Comparison of ENCODE assay signal across 10 cellular contexts in the genomic region with DNA sequence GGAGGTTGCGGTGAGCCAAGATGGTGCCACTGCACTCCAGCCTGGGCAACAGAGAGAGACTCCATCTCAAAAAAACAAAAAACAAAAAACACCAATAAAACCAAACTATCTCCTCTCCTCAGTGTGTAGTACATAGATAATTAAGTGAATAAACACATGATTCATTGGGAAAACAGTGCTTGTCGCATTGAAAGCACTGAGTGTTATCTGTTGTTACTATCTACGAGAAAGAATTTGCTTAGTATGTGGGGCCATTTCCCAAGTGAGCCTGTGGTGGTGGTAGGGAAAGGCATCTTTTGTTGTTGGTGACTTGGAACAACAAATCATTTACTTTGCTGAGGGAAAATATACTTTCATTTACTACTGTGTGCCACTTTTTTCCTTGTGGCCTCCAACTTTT. TPM values are rescaled to one million over a fixed set of nuclear protein-coding genes. Genes with fewer than 3 reads are reported as not detected.
DNase-seq lines count a peak whose midpoint lies in the region; ATAC-seq and TF ChIP-seq lines count a peak whose summit lies in the region.
"Had no signal": no experiment of that assay in that cellular context is flagged by ENCODE, and none has a peak within 500 bp of the region (broad histone marks: within the 10 kb centered on the region; RNA-seq: fewer than 3 reads in every experiment).

No MANE protein-coding gene starts in this region.

- no peak overlapping the region for H3K27ac Mint-ChIP-seq in activated CD4-positive, alpha-beta T cell treated with anti-CD3 and anti-CD28 coated beads, Interleukin-2, amount 10 ng/mL, durations not matched to agents 24 days and 14 days
- no peak overlapping the region for H3K27ac Mint-ChIP-seq in activated CD4-positive, alpha-beta T cell treated with anti-CD3 and anti-CD28 coated beads for 36 hours
- no peak overlapping the region for H3K27ac Mint-ChIP-seq in activated CD8-positive, alpha-beta T cell treated with anti-CD3 and anti-CD28 coated beads, Interleukin-2, amount 10 ng/mL, durations not matched to agents 7 days and 5 days
- H3K27ac Mint-ChIP-seq: activated CD4-positive, alpha-beta memory T cell treated with anti-CD3 and anti-CD28 coated beads for 36 hours had no signal

- TF ChIP-seq CTCF in fibroblast of the aortic adventitia (IDR thresholded peaks at IDR 0.05; ENCODE audit: insufficient read depth, low read length), result no peak

- POLR2A ChIA-PET in activated CD4-positive, alpha-beta T cell treated with anti-CD3 and anti-CD28 coated beads for 36 hours (lab: Charles Lee), result no interaction called here
- POLR2A ChIA-PET in activated CD8-positive, alpha-beta T cell treated with anti-CD3 and anti-CD28 coated beads, Interleukin-2, amount 10 ng/mL, durations not matched to agents 7 days and 5 days (lab: Charles Lee), result no interaction called here

- peaks cover 2% of the 10 kb centered on the region for H3K4me1 Mint-ChIP-seq in activated CD4-positive, alpha-beta T cell treated with anti-CD3 and anti-CD28 coated beads, Interleukin-2, amount 10 ng/mL, durations not matched to agents 24 days and 14 days
- H3K4me1 Mint-ChIP-seq in activated CD4-positive, alpha-beta T cell treated with anti-CD3 and anti-CD28 coated beads for 36 hours, result peaks cover 13% of the 10 kb centered on the region
- H3K4me1 Mint-ChIP-seq in activated CD8-positive, alpha-beta T cell treated with anti-CD3 and anti-CD28 coated beads, Interleukin-2, amount 10 ng/mL, durations not matched to agents 7 days and 5 days (ENCODE audit: low read depth), result no peaks in the 10 kb centered on the region

- CTCF ChIA-PET in activated CD4-positive, alpha-beta T cell treated with anti-CD3 and anti-CD28 coated beads for 36 hours (lab: Charles Lee), result no interaction called here
- CTCF ChIA-PET in activated CD8-positive, alpha-beta T cell treated with anti-CD3 and anti-CD28 coated beads, Interleukin-2, amount 10 ng/mL, durations not matched to agents 7 days and 5 days (lab: Charles Lee), result no interaction called here

- H3K4me3 ChIP-seq in fibroblast of the aortic adventitia (ENCODE audit: low read depth, low read length) (no peak overlapping the region), urinary bladder (ENCODE audit: low read depth, low read length) (no peak overlapping the region)
- H3K4me3 ChIP-seq: spleen had no signal

- 85% methylated on average over 3 of the region's 3 CpGs for WGBS in urinary bladder

- no peaks in the 10 kb centered on the region for H3K4me1 ChIP-seq in urinary bladder (ENCODE audit: insufficient read depth)

- intact Hi-C loops in activated CD4-positive, alpha-beta T cell treated with anti-CD3 and anti-CD28 coated beads, Interleukin-2, amount 10 ng/mL, durations not matched to agents 24 days and 14 days (cut with micrococcal nuclease), result no loop called here
- intact Hi-C loops in activated CD4-positive, alpha-beta T cell treated with anti-CD3 and anti-CD28 coated beads for 36 hours (cut with DNase I, micrococcal nuclease), result no loop called here

- peaks cover 32% of the 10 kb centered on the region for H3K36me3 Mint-ChIP-seq in activated CD4-positive, alpha-beta T cell treated with anti-CD3 and anti-CD28 coated beads, Interleukin-2, amount 10 ng/mL, durations not matched to agents 24 days and 14 days (ENCODE audit: low read depth)
- peaks cover 26% of the 10 kb centered on the region for H3K36me3 Mint-ChIP-seq in activated CD4-positive, alpha-beta T cell treated with anti-CD3 and anti-CD28 coated beads for 36 hours (ENCODE audit: low read depth)
- peaks cover 34% of the 10 kb centered on the region for H3K36me3 Mint-ChIP-seq in activated CD8-positive, alpha-beta T cell treated with anti-CD3 and anti-CD28 coated beads, Interleukin-2, amount 10 ng/mL, durations not matched to agents 7 days and 5 days (ENCODE audit: low read depth)

- no peak overlapping the region for H3K4me3 Mint-ChIP-seq in activated CD4-positive, alpha-beta T cell treated with anti-CD3 and anti-CD28 coated beads, Interleukin-2, amount 10 ng/mL, durations not matched to agents 24 days and 14 days
- H3K4me3 Mint-ChIP-seq in activated CD4-positive, alpha-beta T cell treated with anti-CD3 and anti-CD28 coated beads for 36 hours, result no peak overlapping the region
- H3K4me3 Mint-ChIP-seq in activated CD8-positive, alpha-beta T cell treated with anti-CD3 and anti-CD28 coated beads, Interleukin-2, amount 10 ng/mL, durations not matched to agents 7 days and 5 days, result no peak overlapping the region
- H3K4me3 Mint-ChIP-seq: activated CD4-positive, alpha-beta memory T cell treated with anti-CD3 and anti-CD28 coated beads for 36 hours had no signal

- ATAC-seq in activated CD4-positive, alpha-beta T cell treated with anti-CD3 and anti-CD28 coated beads for 36 hours, result no peak
- ATAC-seq in SK-N-SH treated with all-trans-retinoic acid at 6 μM for 48 hours, result peak; percentile 66
- ATAC-seq in activated CD8-positive, alpha-beta T cell treated with anti-CD3 and anti-CD28 coated beads, Interleukin-2, amount 10 ng/mL, durations not matched to agents 7 days and 5 days, result no peak

- H3K27me3 Mint-ChIP-seq in activated CD4-positive, alpha-beta T cell treated with anti-CD3 and anti-CD28 coated beads, Interleukin-2, amount 10 ng/mL, durations not matched to agents 24 days and 14 days, result no peaks in the 10 kb centered on the region
- H3K27me3 Mint-ChIP-seq in activated CD4-positive, alpha-beta T cell treated with anti-CD3 and anti-CD28 coated beads for 36 hours, result no peaks in the 10 kb centered on the region
- no peaks in the 10 kb centered on the region for H3K27me3 Mint-ChIP-seq in activated CD8-positive, alpha-beta T cell treated with anti-CD3 and anti-CD28 coated beads, Interleukin-2, amount 10 ng/mL, durations not matched to agents 7 days and 5 days (ENCODE audit: low read depth)
- H3K27me3 Mint-ChIP-seq: activated CD4-positive, alpha-beta memory T cell treated with anti-CD3 and anti-CD28 coated beads for 36 hours had no signal

- peak overlapping the region; percentile 23 for H3K27ac ChIP-seq in urinary bladder (ENCODE audit: low read depth)
- H3K27ac ChIP-seq: spleen had no signal

- peak; percentile 52 for DNase-seq in activated CD4-positive, alpha-beta T cell treated with anti-CD3 and anti-CD28 coated beads, Interleukin-2, amount 10 ng/mL, durations not matched to agents 24 days and 14 days
- no peak for DNase-seq in activated CD4-positive, alpha-beta T cell treated with anti-CD3 and anti-CD28 coated beads for 36 hours
- DNase-seq in fibroblast of the aortic adventitia (ENCODE audit: low read depth), result peak; percentile 20
- DNase-seq in SHP77 (lab: John Stamatoyannopoulos, UW), result no peak
- no peak for DNase-seq in T-helper 9 cell
- DNase-seq in activated CD8-positive, alpha-beta T cell treated with anti-CD3 and anti-CD28 coated beads, Interleukin-2, amount 10 ng/mL, durations not matched to agents 7 days and 5 days, result no peak
- DNase-seq: activated CD4-positive, alpha-beta memory T cell treated with anti-CD3 and anti-CD28 coated beads for 36 hours; spleen had no signal

- peaks cover 2% of the 10 kb centered on the region for H3K36me3 ChIP-seq in urinary bladder (ENCODE audit: insufficient read depth)

- no peaks in the 10 kb centered on the region for H3K9me3 Mint-ChIP-seq in activated CD4-positive, alpha-beta T cell treated with anti-CD3 and anti-CD28 coated beads, Interleukin-2, amount 10 ng/mL, durations not matched to agents 24 days and 14 days
- no peaks in the 10 kb centered on the region for H3K9me3 Mint-ChIP-seq in activated CD4-positive, alpha-beta T cell treated with anti-CD3 and anti-CD28 coated beads for 36 hours (ENCODE audit: low read depth)
- no peaks in the 10 kb centered on the region for H3K9me3 Mint-ChIP-seq in activated CD8-positive, alpha-beta T cell treated with anti-CD3 and anti-CD28 coated beads, Interleukin-2, amount 10 ng/mL, durations not matched to agents 7 days and 5 days (ENCODE audit: insufficient read depth)
- H3K9me3 Mint-ChIP-seq: activated CD4-positive, alpha-beta memory T cell treated with anti-CD3 and anti-CD28 coated beads for 36 hours had no signal

TF ChIP-seq in SK-N-SH treated with all-trans-retinoic acid at 6 μM for 48 hours, 23 proteins besides CTCF, POLR2A, EP300 and RAD21:
- TF ChIP-seq ISL1 (CRISPR knock-in tag; IDR thresholded peaks at IDR 0.05) (peak; percentile 34; the same call in 1 of the 2 replicates), SNAI2 (CRISPR knock-in tag; IDR thresholded peaks at IDR 0.05) (no peak)

RNA-seq across cellular contexts. Expression of gene RSBN1L, which starts 42.6 kb away (rescaled TPM):
- 26.3 and 31.3 TPM in 2 replicates for total RNA-seq in activated CD4-positive, alpha-beta T cell treated with anti-CD3 and anti-CD28 coated beads, Interleukin-2, amount 10 ng/mL, durations not matched to agents 24 days and 14 days
- 10 to 100 TPM; 21.0 to 26.3 TPM for total RNA-seq in activated CD4-positive, alpha-beta T cell treated with anti-CD3 and anti-CD28 coated beads for 36 hours
- total RNA-seq in fibroblast of the aortic adventitia (ENCODE audit: low replicate concordance) (17.0 and 36.1 TPM in 2 replicates), urinary bladder (58.4 TPM)
- 13.0 TPM for polyA plus RNA-seq in urinary bladder
- 10 to 100 TPM; 24.5 to 27.4 TPM for total RNA-seq in activated CD8-positive, alpha-beta T cell treated with anti-CD3 and anti-CD28 coated beads, Interleukin-2, amount 10 ng/mL, durations not matched to agents 7 days and 5 days

RNA-seq across cellular contexts. Expression of gene TMEM60, which starts 59.4 kb away (rescaled TPM):
- total RNA-seq in activated CD4-positive, alpha-beta T cell treated with anti-CD3 and anti-CD28 coated beads, Interleukin-2, amount 10 ng/mL, durations not matched to agents 24 days and 14 days, result 9.7 and 10.3 TPM in 2 replicates
- total RNA-seq in activated CD4-positive, alpha-beta T cell treated with anti-CD3 and anti-CD28 coated beads for 36 hours, result 10 to 100 TPM in 1 of 2 experiments, 1 to 10 TPM in 1; 7.9 to 10.1 TPM
- total RNA-seq in fibroblast of the aortic adventitia (ENCODE audit: low replicate concordance), result 11.0 and 29.6 TPM in 2 replicates
- total RNA-seq in urinary bladder, result 23.2 TPM
- polyA plus RNA-seq in urinary bladder, result 16.1 TPM
- 10 to 100 TPM; 14.1 to 14.8 TPM for total RNA-seq in activated CD8-positive, alpha-beta T cell treated with anti-CD3 and anti-CD28 coated beads, Interleukin-2, amount 10 ng/mL, durations not matched to agents 7 days and 5 days

RNA-seq across cellular contexts. Expression of gene PHTF2, which starts 59.7 kb away (rescaled TPM):
- total RNA-seq in activated CD4-positive, alpha-beta T cell treated with anti-CD3 and anti-CD28 coated beads, Interleukin-2, amount 10 ng/mL, durations not matched to agents 24 days and 14 days, result 31.5 and 32.1 TPM in 2 replicates
- 10 to 100 TPM; 25.5 to 26.7 TPM for total RNA-seq in activated CD4-positive, alpha-beta T cell treated with anti-CD3 and anti-CD28 coated beads for 36 hours
- total RNA-seq in fibroblast of the aortic adventitia (ENCODE audit: low replicate concordance) (17.4 and 47.5 TPM in 2 replicates), urinary bladder (52.1 TPM)
- 10.9 TPM for polyA plus RNA-seq in urinary bladder
- total RNA-seq in activated CD8-positive, alpha-beta T cell treated with anti-CD3 and anti-CD28 coated beads, Interleukin-2, amount 10 ng/mL, durations not matched to agents 7 days and 5 days, result 10 to 100 TPM; 34.9 to 39.1 TPM

Comparison
In these comparisons a context has a peak if more than half of its experiments do, and no peak if none do; other contexts are left out.
1. DNase-seq: peak in activated CD4-positive, alpha-beta T cell treated with anti-CD3 and anti-CD28 coated beads, Interleukin-2, amount 10 ng/mL, durations not matched to agents 24 days and 14 days (single experiment) and fibroblast of the aortic adventitia (single experiment); none in activated CD4-positive, alpha-beta T cell treated with anti-CD3 and anti-CD28 coated beads for 36 hours (single experiment), SHP77 (0 of 2), T-helper 9 cell (single experiment) and activated CD8-positive, alpha-beta T cell treated with anti-CD3 and anti-CD28 coated beads, Interleukin-2, amount 10 ng/mL, durations not matched to agents 7 days and 5 days (single experiment).